In genomic region chr7:4020086-4020485, GRCh38 we compare ENCODE assay signal across 14 cellular contexts.
"Had no signal": no experiment of that assay in that cellular context is flagged by ENCODE, and none has a peak within 500 bp of the region (broad histone marks: within the 10 kb centered on the region; RNA-seq: fewer than 3 reads in every experiment).

No MANE protein-coding gene starts in this region.

- H3K4me1 ChIP-seq: left lung, prostate gland, right atrium auricular region, tibial nerve had no signal

- H3K36me3 Mint-ChIP-seq: natural killer cell had no signal

- H3K4me1 Mint-ChIP-seq: natural killer cell; stimulated activated naive B cell treated with anti-CD40 and anti-IgM and Interleukin-4, amounts not matched to agents 10 μg/mL and 1 μg/mL and 100 μg/mL, for 72 hours had no signal

- FAIRE-seq: frontal cortex, kidney had no signal

- H3K27ac Mint-ChIP-seq: effector memory CD8-positive, alpha-beta T cell; natural killer cell; stimulated activated naive B cell treated with anti-CD40 and anti-IgM and Interleukin-4, amounts not matched to agents 10 μg/mL and 1 μg/mL and 100 μg/mL, for 72 hours; stimulated activated naive CD8-positive, alpha-beta T cell treated with anti-CD3 and anti-CD28 coated beads, Interleukin-15, Interleukin-2, amounts not matched to agents 100 ng/mL and 50 ng/mL, for 24 hours had no signal

- DNase-seq: cortex of kidney; effector memory CD8-positive, alpha-beta T cell; kidney; left lung; natural killer cell; stimulated activated CD4-positive, alpha-beta T cell treated with anti-CD3 and anti-CD28 coated beads, Interleukin-2, amount 100 ng/mL, for 48 hours; stimulated activated naive B cell treated with anti-CD40 and anti-IgM and Interleukin-4, amounts not matched to agents 10 μg/mL and 1 μg/mL and 100 μg/mL, for 72 hours had no signal

- ATAC-seq: effector memory CD8-positive, alpha-beta T cell; left lung; natural killer cell; sciatic nerve; stimulated activated naive B cell treated with anti-CD40 and anti-IgM and Interleukin-4, amounts not matched to agents 10 μg/mL and 1 μg/mL and 100 μg/mL, for 72 hours had no signal

- H3K9me3 ChIP-seq: prostate gland had no signal

- H3K4me3 Mint-ChIP-seq: effector memory CD8-positive, alpha-beta T cell; natural killer cell; stimulated activated naive B cell treated with anti-CD40 and anti-IgM and Interleukin-4, amounts not matched to agents 10 μg/mL and 1 μg/mL and 100 μg/mL, for 72 hours; stimulated activated naive CD8-positive, alpha-beta T cell treated with anti-CD3 and anti-CD28 coated beads, Interleukin-15, Interleukin-2, amounts not matched to agents 100 ng/mL and 50 ng/mL, for 24 hours had no signal

- H3K27me3 Mint-ChIP-seq: stimulated activated naive CD8-positive, alpha-beta T cell treated with anti-CD3 and anti-CD28 coated beads, Interleukin-15, Interleukin-2, amounts not matched to agents 100 ng/mL and 50 ng/mL, for 24 hours had no signal

- H3K27me3 ChIP-seq: left lung, right atrium auricular region, tibial nerve had no signal

- H3K27ac ChIP-seq: left lung, prostate gland, right atrium auricular region, thoracic aorta, tibial nerve had no signal

- H3K36me3 ChIP-seq: left lung, prostate gland, right atrium auricular region had no signal

- H3K4me3 ChIP-seq: left lung, prostate gland, right atrium auricular region, thoracic aorta, tibial nerve had no signal
